ENCODE assay signal across 8 cellular contexts in the genomic region with DNA sequence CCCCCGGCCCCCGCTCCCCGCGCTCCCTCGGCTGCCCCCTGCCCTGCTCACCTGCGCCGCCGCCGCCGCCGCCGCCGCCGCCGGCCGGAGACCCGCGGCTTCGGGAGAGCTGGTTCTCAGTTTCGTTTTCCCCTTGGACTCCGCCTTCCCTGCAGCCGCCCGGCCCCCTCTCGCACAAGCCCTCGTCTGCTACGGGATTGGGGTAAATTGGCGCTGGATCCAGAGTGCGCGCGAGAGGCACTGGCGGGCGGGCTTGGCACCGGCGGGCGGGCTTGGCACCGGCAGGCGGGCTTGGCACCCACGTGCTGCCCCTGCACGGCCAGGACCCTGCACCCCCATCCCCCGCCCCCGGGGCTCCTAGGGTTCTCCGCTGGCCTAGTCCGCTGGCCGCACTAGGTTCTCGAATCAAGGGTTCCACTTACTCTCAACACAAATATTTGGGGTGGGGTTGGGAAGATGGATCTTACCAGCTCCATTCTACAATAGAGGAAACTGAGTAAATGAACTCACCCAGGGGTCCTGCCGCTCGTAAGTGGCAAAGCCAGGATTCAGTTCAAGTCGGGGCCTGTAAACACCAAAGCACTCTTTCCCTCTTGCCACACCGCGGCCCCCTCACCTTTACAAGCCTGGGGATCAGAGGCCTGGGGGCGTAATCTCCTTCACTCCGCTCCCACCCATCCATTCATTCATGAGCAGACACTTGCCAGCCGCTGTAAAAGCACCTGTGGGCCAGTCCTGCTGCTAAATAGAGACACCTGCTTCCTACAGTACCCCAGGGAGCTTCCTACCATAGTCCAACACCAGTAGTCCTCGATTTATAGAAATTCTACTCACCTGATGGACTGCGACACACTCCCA. TPM values are rescaled to one million over a fixed set of nuclear protein-coding genes. Genes with fewer than 3 reads are reported as not detected.
A peak's percentile ranks its signal among the peaks of the same experiment; 100 is the strongest.
DNase-seq lines count a peak whose midpoint lies in the region; ATAC-seq and TF ChIP-seq lines count a peak whose summit lies in the region.

A gene (minus strand): TSS at position 124 of the 858 bp plus-strand sequence. CDS start 9,174 bp downstream, outside the sequence.

- CTCF ChIA-PET in BJ (lab: Yijun Ruan, JAX): interaction anchor here (0.5 to 2.5 kb wide), 3 partner anchors 10 to 605 kb away, joined by 3 to 9 read pairs (median 3); no protein-coding TSS in a partner anchor

- POLR2A ChIA-PET in BJ (lab: Charles Lee): interaction anchor here (0.5 to 0.7 kb wide), 2 partner anchors 16 to 170 kb away, joined by 6 to 13 read pairs; no protein-coding TSS in a partner anchor

- DNase-seq in BJ (ENCODE audit: low read depth): no peak
- DNase-seq in GM19240 (ENCODE audit: insufficient read length, low spot score): peak; percentile 82
- DNase-seq in NCI-H524 treated with DMSO at 0.1 percent for 48 hours (lab: John Stamatoyannopoulos, UW): peak; percentile 15
- peak; percentile 88 for DNase-seq in activated CD4-positive, alpha-beta T cell treated with anti-CD3 and anti-CD28 coated beads for 48 hours
- DNase-seq in coronary artery (ENCODE audit: low spot score): peak; percentile 90
- peak; percentile 89 for DNase-seq in left colon
- DNase-seq in stimulated activated CD4-positive, alpha-beta T cell treated with anti-CD3 and anti-CD28 coated beads, Interleukin-1b, Interleukin-23, amount 100 ng/mL, for 4 hours (ENCODE audit: low read depth in 2 of 2): peak; percentile 51 to 62

- H3K4me3 ChIP-seq in BJ (ENCODE audit: low read depth, low read length) (peak within 1 kb of the TSS; percentile 76), coronary artery (peak within 1 kb of the TSS; percentile 81)

- H3K36me3 ChIP-seq in BJ (ENCODE audit: control insufficient read depth, insufficient read depth, low read length): no peaks in the 10 kb centered on the region

- peak within 1 kb of the TSS; percentile 79 to 88 for H3K27ac ChIP-seq in coronary artery

- no peaks in the 10 kb centered on the region for H3K27me3 ChIP-seq in BJ (ENCODE audit: control insufficient read depth, insufficient read depth, low read length)

- TF ChIP-seq CTCF in BJ (IDR thresholded peaks at IDR 0.05; ENCODE audit: insufficient read depth, low read depth, low read length) (no peak), coronary artery (IDR thresholded peaks at IDR 0.05) (no peak)

- intact Hi-C loops in left colon (cut with DNase I, micrococcal nuclease): no loop called here

- ATAC-seq in HG03442 (IDR thresholded peaks at IDR 0.05; ENCODE audit: unreplicated experiment): peak; percentile 86
- ATAC-seq in left colon: peak; percentile 93

RNA-seq across cellular contexts. Expression of the gene that starts here (rescaled TPM):
- 9.3 and 18.6 TPM in 2 replicates for polyA plus RNA-seq in BJ (2011; rRNA removed)
- 13.6 and 14.7 TPM in 2 replicates for polyA minus RNA-seq in BJ (2011; rRNA and poly(A)+ RNA removed)
- 10 to 100 TPM; 27.3 to 35.9 TPM for total RNA-seq in left colon
